ENCODE assay signal across 1 cellular context in genomic region chr1:163161841-163162240, GRCh38.
TF ChIP-seq lines count a peak whose summit lies in the region.

No MANE protein-coding gene starts in this region.

TF ChIP-seq in HepG2, 621 proteins besides CTCF, POLR2A, EP300 and RAD21 (continued from another document):
- TF ChIP-seq SOX5 (CRISPR knock-in tag; IDR thresholded peaks at IDR 0.05; ENCODE audit: borderline replicate concordance) (no peak), ZNF740 (CRISPR knock-in tag; IDR thresholded peaks at IDR 0.05) (no peak), BRCA1 (CRISPR knock-in tag; IDR thresholded peaks at IDR 0.05) (no peak), CBX5 (CRISPR knock-in tag; IDR thresholded peaks at IDR 0.05; ENCODE audit: borderline replicate concordance) (no peak), GFI1 (CRISPR knock-in tag; IDR thresholded peaks at IDR 0.05; ENCODE audit: borderline replicate concordance) (no peak), GTF2F1 (IDR thresholded peaks at IDR 0.05; ENCODE audit: low read length) (no peak), ZNF335 (CRISPR knock-in tag; IDR thresholded peaks at IDR 0.05) (no peak), HDAC2 (CRISPR knock-in tag; IDR thresholded peaks at IDR 0.05) (no peak), TCF7 (IDR thresholded peaks at IDR 0.05; ENCODE audit: low read depth) (no peak), FOSL1 (CRISPR knock-in tag; IDR thresholded peaks at IDR 0.05; ENCODE audit: borderline replicate concordance) (no peak), ZFP36 (IDR thresholded peaks at IDR 0.05; ENCODE audit: borderline replicate concordance, low read depth, low read length, partially characterized antibody) (no peak), CHD2 (IDR thresholded peaks at IDR 0.05; ENCODE audit: low read depth, low read length) (no peak), SNAPC2 (CRISPR knock-in tag; IDR thresholded peaks at IDR 0.05) (no peak), KLF12 (CRISPR knock-in tag; IDR thresholded peaks at IDR 0.05; ENCODE audit: borderline replicate concordance) (no peak), GMEB1 (CRISPR knock-in tag; IDR thresholded peaks at IDR 0.05; ENCODE audit: borderline replicate concordance) (no peak), ETV6 (CRISPR knock-in tag; conservative IDR thresholded peaks at IDR 0.05) (no peak), ZNF574 (CRISPR knock-in tag; IDR thresholded peaks at IDR 0.05) (no peak), ZNF773 (CRISPR knock-in tag; IDR thresholded peaks at IDR 0.05; ENCODE audit: borderline replicate concordance) (no peak)
